Comparison of ENCODE assay signal across 1 cellular context in genomic region chr3:149784064-149784704, GRCh38.
TF ChIP-seq lines count a peak whose summit lies in the region.

No MANE protein-coding gene starts in this region.

TF ChIP-seq in HCT116, 20 proteins besides CTCF, POLR2A, EP300 and RAD21 (continued from another document):
- TF ChIP-seq REST (IDR thresholded peaks at IDR 0.05; ENCODE audit: low read depth) (no peak), ZNF274 (IDR thresholded peaks at IDR 0.05; ENCODE audit: low read depth, low read length) (no peak), SIN3A (IDR thresholded peaks at IDR 0.05; ENCODE audit: low read depth) (no peak)
